1 cellular context compared by ENCODE assay signal in the genomic region with DNA sequence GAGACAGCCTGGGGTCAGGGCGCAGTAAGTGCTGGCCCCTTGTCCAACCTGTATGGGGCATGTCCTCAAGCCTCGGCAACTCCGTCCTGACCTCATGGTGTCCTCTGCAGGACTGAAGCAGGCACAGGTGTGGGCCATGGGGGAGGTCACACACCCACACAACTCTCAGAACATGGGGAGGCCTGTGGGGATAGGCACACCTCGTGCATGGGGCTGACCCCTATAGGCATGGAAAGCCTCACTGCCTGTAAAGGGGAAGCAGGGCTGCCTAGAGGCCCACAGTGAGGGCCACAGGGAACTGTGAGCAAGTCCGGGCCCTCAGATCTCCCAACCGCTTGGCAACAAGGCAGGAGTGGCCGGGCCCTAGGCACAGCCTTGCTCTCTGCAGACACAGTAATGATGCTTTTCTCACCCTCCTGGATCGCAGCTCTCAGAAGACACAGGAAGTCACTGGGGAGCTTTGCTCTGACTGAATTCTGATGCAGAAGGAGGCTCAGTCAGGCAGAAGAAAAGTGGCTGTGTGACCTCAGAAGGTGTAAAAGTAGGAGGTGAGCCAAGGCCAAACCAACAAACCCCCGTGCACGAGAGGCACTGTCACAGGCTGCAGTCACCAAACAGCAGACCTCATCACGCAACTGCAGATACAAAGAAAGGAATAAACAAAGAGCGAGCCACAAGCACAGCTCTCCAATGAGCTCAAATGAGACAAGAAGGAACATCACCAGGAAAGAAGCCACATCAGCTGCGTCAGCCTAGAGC.
TF ChIP-seq lines count a peak whose summit lies in the region.

No MANE protein-coding gene starts in this region.

TF ChIP-seq in H1, 55 proteins besides CTCF, POLR2A, EP300 and RAD21 (continued from another document):
- no peak for TF ChIP-seq CHD7 (IDR thresholded peaks at IDR 0.05; ENCODE audit: insufficient replicate concordance, low read length)
- TF ChIP-seq, protein P1, sequence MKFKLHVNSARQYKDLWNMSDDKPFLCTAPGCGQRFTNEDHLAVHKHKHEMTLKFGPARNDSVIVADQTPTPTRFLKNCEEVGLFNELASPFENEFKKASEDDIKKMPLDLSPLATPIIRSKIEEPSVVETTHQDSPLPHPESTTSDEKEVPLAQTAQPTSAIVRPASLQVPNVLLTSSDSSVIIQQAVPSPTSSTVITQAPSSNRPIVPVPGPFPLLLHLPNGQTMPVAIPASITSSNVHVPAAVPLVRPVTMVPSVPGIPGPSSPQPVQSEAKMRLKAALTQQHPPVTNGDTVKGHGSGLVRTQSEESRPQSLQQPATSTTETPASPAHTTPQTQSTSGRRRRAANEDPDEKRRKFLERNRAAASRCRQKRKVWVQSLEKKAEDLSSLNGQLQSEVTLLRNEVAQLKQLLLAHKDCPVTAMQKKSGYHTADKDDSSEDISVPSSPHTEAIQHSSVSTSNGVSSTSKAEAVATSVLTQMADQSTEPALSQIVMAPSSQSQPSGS (IDR thresholded peaks at IDR 0.05; ENCODE audit: low read length): no peak
- no peak for TF ChIP-seq MAFK (IDR thresholded peaks at IDR 0.05; ENCODE audit: low read depth, low read length)
- TF ChIP-seq GABPA (IDR thresholded peaks at IDR 0.05; ENCODE audit: borderline replicate concordance, insufficient read depth, low read length): no peak
- TF ChIP-seq JUN (IDR thresholded peaks at IDR 0.05; ENCODE audit: low read depth, low read length): no peak
- TF ChIP-seq CHD1 (IDR thresholded peaks at IDR 0.05; ENCODE audit: low read depth, low read length): no peak
- no peak for TF ChIP-seq RXRA (IDR thresholded peaks at IDR 0.05; ENCODE audit: insufficient read depth, low read depth, low read length)
- TF ChIP-seq TCF12 (IDR thresholded peaks at IDR 0.05; ENCODE audit: low read depth, low read length): no peak
- no peak for TF ChIP-seq RFX5 (IDR thresholded peaks at IDR 0.05; ENCODE audit: borderline replicate concordance, low read depth, low read length)
